8 cellular contexts compared by ENCODE assay signal in genomic region chr16:11328172-11329079, GRCh38. TPM values are rescaled to one million over a fixed set of nuclear protein-coding genes. Genes with fewer than 3 reads are reported as not detected.
DNase-seq lines count a peak whose midpoint lies in the region; ATAC-seq and TF ChIP-seq lines count a peak whose summit lies in the region.

No MANE protein-coding gene starts in this region.

- peaks cover 12% of the 10 kb centered on the region for H3K36me3 Mint-ChIP-seq in activated naive CD8-positive, alpha-beta T cell treated with anti-CD3 and anti-CD28 coated beads, Interleukin-2, amount 10 ng/mL, durations not matched to agents 7 days and 5 days

- DNase-seq in BJ (ENCODE audit: low read depth) (peak; percentile 79), RWPE2 (ENCODE audit: low spot score) (no peak), iPS DF 19.7 (ENCODE audit: low read depth, low spot score) (peak; percentile 98), NCI-H2227 treated with DMSO at 0.1 percent for 48 hours (lab: John Stamatoyannopoulos, UW) (no peak)
- no peak for DNase-seq in activated naive CD8-positive, alpha-beta T cell treated with anti-CD3 and anti-CD28 coated beads, Interleukin-2, amount 10 ng/mL, durations not matched to agents 7 days and 5 days
- peak; percentile 25 for DNase-seq in stimulated activated CD4-positive, alpha-beta T cell treated with anti-CD3 and anti-CD28 coated beads, Interleukin-12 subunit alpha, Interleukin-12 subunit beta, amount 100 ng/mL, for 4 hours

- H3K9me3 Mint-ChIP-seq in activated naive CD8-positive, alpha-beta T cell treated with anti-CD3 and anti-CD28 coated beads, Interleukin-2, amount 10 ng/mL, durations not matched to agents 7 days and 5 days: no peaks in the 10 kb centered on the region

- ATAC-seq in HG03139 (IDR thresholded peaks at IDR 0.05; ENCODE audit: unreplicated experiment) (peak; percentile 67), RWPE2 (ENCODE audit: low read depth) (peak; percentile 94)
- ATAC-seq in activated naive CD8-positive, alpha-beta T cell treated with anti-CD3 and anti-CD28 coated beads, Interleukin-2, amount 10 ng/mL, durations not matched to agents 7 days and 5 days (ENCODE audit: low read depth): peak; percentile 85

- peaks cover 65% of the 10 kb centered on the region for H3K4me1 Mint-ChIP-seq in activated naive CD8-positive, alpha-beta T cell treated with anti-CD3 and anti-CD28 coated beads, Interleukin-2, amount 10 ng/mL, durations not matched to agents 7 days and 5 days

- peaks cover 12% of the 10 kb centered on the region for H3K4me1 ChIP-seq in RWPE2 (ENCODE audit: insufficient read depth, poor library complexity, severe bottlenecking)

- H3K27ac Mint-ChIP-seq in activated naive CD8-positive, alpha-beta T cell treated with anti-CD3 and anti-CD28 coated beads, Interleukin-2, amount 10 ng/mL, durations not matched to agents 7 days and 5 days: peak overlapping the region; percentile 89

- H3K36me3 ChIP-seq in BJ (ENCODE audit: control insufficient read depth, insufficient read depth, low read length) (no peaks in the 10 kb centered on the region), RWPE2 (ENCODE audit: low read depth) (no peaks in the 10 kb centered on the region)

- H3K27me3 ChIP-seq in BJ (ENCODE audit: control insufficient read depth, insufficient read depth, low read length) (no peaks in the 10 kb centered on the region), RWPE2 (ENCODE audit: insufficient read depth, poor library complexity, severe bottlenecking) (no peaks in the 10 kb centered on the region)

- H3K9me3 ChIP-seq in RWPE2 (ENCODE audit: severe bottlenecking): no peaks in the 10 kb centered on the region

- peak; percentile 69 for TF ChIP-seq POLR2A in GM19193 (IDR thresholded peaks at IDR 0.05; ENCODE audit: extremely low read depth, insufficient read depth, insufficient read length)

- H3K4me3 ChIP-seq in BJ (ENCODE audit: low read depth, low read length): peak overlapping the region; percentile 18; the same call in 1 of the 2 replicates
- no peak overlapping the region for H3K4me3 ChIP-seq in RWPE2 (ENCODE audit: severe bottlenecking)

- TF ChIP-seq CTCF in BJ (IDR thresholded peaks at IDR 0.05; ENCODE audit: insufficient read depth, low read depth, low read length) (0 out of 2 replicates have a peak, but pooled peaks have one; percentile 18), RWPE2 (IDR thresholded peaks at IDR 0.05; ENCODE audit: poor library complexity, severe bottlenecking) (no peak)

- CTCF ChIA-PET in BJ (lab: Yijun Ruan, JAX): interaction anchor here (0.7 to 2.6 kb wide), 3 partner anchors 29 to 71 kb away, joined by 3 to 10 read pairs (median 3); no protein-coding TSS in a partner anchor

- H3K27me3 Mint-ChIP-seq in activated naive CD8-positive, alpha-beta T cell treated with anti-CD3 and anti-CD28 coated beads, Interleukin-2, amount 10 ng/mL, durations not matched to agents 7 days and 5 days: no peaks in the 10 kb centered on the region

- H3K4me3 Mint-ChIP-seq in activated naive CD8-positive, alpha-beta T cell treated with anti-CD3 and anti-CD28 coated beads, Interleukin-2, amount 10 ng/mL, durations not matched to agents 7 days and 5 days: peak overlapping the region; percentile 83

- peak overlapping the region; percentile 39 for H3K27ac ChIP-seq in RWPE2 (ENCODE audit: poor library complexity, severe bottlenecking)

- POLR2A ChIA-PET in BJ (lab: Charles Lee): no interaction called here
- POLR2A ChIA-PET in activated naive CD8-positive, alpha-beta T cell treated with anti-CD3 and anti-CD28 coated beads, Interleukin-2, amount 10 ng/mL, durations not matched to agents 7 days and 5 days (lab: Charles Lee): interaction anchor here (0.6 to 6.8 kb wide), 8 partner anchors 12 to 73 kb away, joined by 3 to 40 read pairs (median 6); partner anchors contain the start of genes RMI2 and SOCS1

RNA-seq across cellular contexts. Expression of gene RMI2, which starts 16.8 kb away (rescaled TPM):
- polyA plus RNA-seq in BJ (2011; rRNA removed): 1.7 and 3.2 TPM in 2 replicates
- 1.2 TPM in 2 replicates for polyA minus RNA-seq in BJ (2011; rRNA and poly(A)+ RNA removed)
- 10 to 100 TPM; 89.8 to 93.0 TPM for total RNA-seq in activated naive CD8-positive, alpha-beta T cell treated with anti-CD3 and anti-CD28 coated beads, Interleukin-2, amount 10 ng/mL, durations not matched to agents 7 days and 5 days

RNA-seq across cellular contexts. Expression of gene PRM1, which starts 47.3 kb away (rescaled TPM):
- polyA plus RNA-seq in BJ (2011; rRNA removed): not detected in 2 replicates
- not detected in 2 replicates for polyA minus RNA-seq in BJ (2011; rRNA and poly(A)+ RNA removed)
- not detected for total RNA-seq in activated naive CD8-positive, alpha-beta T cell treated with anti-CD3 and anti-CD28 coated beads, Interleukin-2, amount 10 ng/mL, durations not matched to agents 7 days and 5 days

RNA-seq across cellular contexts. Expression of gene PRM2, which starts 52.1 kb away (rescaled TPM):
- polyA plus RNA-seq in BJ (2011; rRNA removed): not detected in 2 replicates
- polyA minus RNA-seq in BJ (2011; rRNA and poly(A)+ RNA removed): not detected in 2 replicates
- total RNA-seq in activated naive CD8-positive, alpha-beta T cell treated with anti-CD3 and anti-CD28 coated beads, Interleukin-2, amount 10 ng/mL, durations not matched to agents 7 days and 5 days: not detected

RNA-seq across cellular contexts. Expression of gene PRM3, which starts 55.0 kb away (rescaled TPM):
- not detected in 2 replicates for polyA plus RNA-seq in BJ (2011; rRNA removed)
- not detected in 2 replicates for polyA minus RNA-seq in BJ (2011; rRNA and poly(A)+ RNA removed)
- not detected for total RNA-seq in activated naive CD8-positive, alpha-beta T cell treated with anti-CD3 and anti-CD28 coated beads, Interleukin-2, amount 10 ng/mL, durations not matched to agents 7 days and 5 days

RNA-seq across cellular contexts. Expression of gene TNP2, which starts 59.3 kb away (rescaled TPM):
- not detected in 2 replicates for polyA plus RNA-seq in BJ (2011; rRNA removed)
- not detected in 2 replicates for polyA minus RNA-seq in BJ (2011; rRNA and poly(A)+ RNA removed)
- not detected for total RNA-seq in activated naive CD8-positive, alpha-beta T cell treated with anti-CD3 and anti-CD28 coated beads, Interleukin-2, amount 10 ng/mL, durations not matched to agents 7 days and 5 days

Comparison
In these comparisons a context has a peak if more than half of its experiments do, and no peak if none do; other contexts are left out.
1. DNase-seq: peak in BJ (single experiment), iPS DF 19.7 (single experiment) and stimulated activated CD4-positive, alpha-beta T cell treated with anti-CD3 and anti-CD28 coated beads, Interleukin-12 subunit alpha, Interleukin-12 subunit beta, amount 100 ng/mL, for 4 hours (single experiment); none in RWPE2 (single experiment), activated naive CD8-positive, alpha-beta T cell treated with anti-CD3 and anti-CD28 coated beads, Interleukin-2, amount 10 ng/mL, durations not matched to agents 7 days and 5 days (single experiment) and NCI-H2227 treated with DMSO at 0.1 percent for 48 hours (single experiment).
2. Peak in every context shown above with its lines, with median percentiles within 50 percentile points of each other: ATAC-seq.